Comparison of ENCODE assay signal across 8 cellular contexts in genomic region chr18:30970201-30970816, GRCh38.
DNase-seq lines count a peak whose midpoint lies in the region; TF ChIP-seq lines count a peak whose summit lies in the region.

No MANE protein-coding gene starts in this region.

- H3K4me1 ChIP-seq in left ventricle myocardium inferior (no peaks in the 10 kb centered on the region), transverse colon (no peaks in the 10 kb centered on the region)

- intact Hi-C loops in left ventricle myocardium inferior (cut with micrococcal nuclease), result no loop called here
- intact Hi-C loops in cardiac septum (cut with DNase I), result no loop called here
- intact Hi-C loops in transverse colon (cut with DNase I; ENCODE audit: low total_unique reads), result no loop called here

- TF ChIP-seq CTCF in left ventricle myocardium inferior (IDR thresholded peaks at IDR 0.05; ENCODE audit: borderline replicate concordance) (peak; percentile 54), fibroblast of mammary gland (conservative IDR thresholded peaks at IDR 0.05; ENCODE audit: control insufficient read depth, insufficient read depth, low read depth, low read length) (no peak), transverse colon (IDR thresholded peaks at IDR 0.05) (peak; percentile 20 to 47 (median 29))

- no peak for TF ChIP-seq EP300 in transverse colon (IDR thresholded peaks at IDR 0.05; ENCODE audit: low read depth)

- H3K9me3 ChIP-seq in left ventricle myocardium inferior (replicated peaks) (no peaks in the 10 kb centered on the region), transverse colon (no peaks in the 10 kb centered on the region)

- in situ Hi-C loops in transverse colon (cut with MboI; ENCODE audit: low pct_ligation_motif_present in 1 of 4, low pct_unique_long_range_greater_than_20kb in 1 of 4, low sequenced_read_pairs in 3 of 4), result no loop called here

- 35 to 45% methylated on average over 6 to 7 of the region's 7 CpGs for WGBS in transverse colon (ENCODE audit: low coverage in 1 of 2), 2 donors

- H3K36me3 ChIP-seq in left ventricle myocardium inferior, result no peaks in the 10 kb centered on the region
- H3K36me3 ChIP-seq in transverse colon, result no peaks in the 10 kb centered on the region

- H3K4me3 ChIP-seq in left ventricle myocardium inferior, result no peak overlapping the region
- H3K4me3 ChIP-seq in fibroblast of mammary gland (ENCODE audit: control insufficient read depth, low read depth, low read length), result no peak overlapping the region
- no peak overlapping the region for H3K4me3 ChIP-seq in transverse colon

- H3K27ac ChIP-seq in left ventricle myocardium inferior (replicated peaks) (no peak overlapping the region), transverse colon (no peak overlapping the region)

- no peak for TF ChIP-seq POLR2A in transverse colon (IDR thresholded peaks at IDR 0.05)

- no peaks in the 10 kb centered on the region for H3K27me3 ChIP-seq in left ventricle myocardium inferior (ENCODE audit: low read depth)
- H3K27me3 ChIP-seq in transverse colon, result no peaks in the 10 kb centered on the region

- DNase-seq in left ventricle myocardium inferior (no peak), cardiac septum (ENCODE audit: low spot score) (no peak), OCI-M1 (lab: John Stamatoyannopoulos, UW) (peak; percentile 71), fibroblast of mammary gland (ENCODE audit: low read depth) (peak; percentile 17), transverse colon (no peak), germinal center (ENCODE audit: low spot score) (no peak), HPDE6-E6E7 (ENCODE audit: extremely low spot score) (no peak)
- DNase-seq in stimulated activated CD4-positive, alpha-beta T cell treated with anti-CD3 and anti-CD28 coated beads, Interleukin-4, amount 100 ng/mL, for 24 hours, result no peak

Comparison
In these comparisons a context has a peak if more than half of its experiments do, and no peak if none do; other contexts are left out.
1. DNase-seq: peak in OCI-M1 (single experiment) and fibroblast of mammary gland (single experiment); none in left ventricle myocardium inferior (single experiment), cardiac septum (single experiment), transverse colon (single experiment), germinal center (single experiment), stimulated activated CD4-positive, alpha-beta T cell treated with anti-CD3 and anti-CD28 coated beads, Interleukin-4, amount 100 ng/mL, for 24 hours (single experiment) and HPDE6-E6E7 (single experiment).